In genomic region chr12:81811066-81811777, GRCh38 we compare ENCODE assay signal across 19 cellular contexts. TPM values are rescaled to one million over a fixed set of nuclear protein-coding genes. Genes with fewer than 3 reads are reported as not detected.
A peak's percentile ranks its signal among the peaks of the same experiment; 100 is the strongest.
DNase-seq lines count a peak whose midpoint lies in the region; ATAC-seq, FAIRE-seq and TF ChIP-seq lines count a peak whose summit lies in the region.
"Had no signal": no experiment of that assay in that cellular context is flagged by ENCODE, and none has a peak within 500 bp of the region (broad histone marks: within the 10 kb centered on the region; RNA-seq: fewer than 3 reads in every experiment).

No MANE protein-coding gene starts in this region.

- TF ChIP-seq CTCF in astrocyte (IDR thresholded peaks at IDR 0.05; ENCODE audit: insufficient read depth, low read depth, low read length): no peak
- no peak for TF ChIP-seq CTCF in stomach (IDR thresholded peaks at IDR 0.05)
- no peak for TF ChIP-seq CTCF in OCI-LY7 (conservative IDR thresholded peaks at IDR 0.05; ENCODE audit: low read length)

- intact Hi-C loops in stomach (cut with DNase I; ENCODE audit: low total_unique reads) (no loop called here), OCI-LY7 (cut with micrococcal nuclease; ENCODE audit: unreplicated experiment) (no loop called here)

- FAIRE-seq in astrocyte (lab: Jason Lieb, UNC): no peak
- FAIRE-seq: small intestine had no signal

- no peaks in the 10 kb centered on the region for H3K79me2 ChIP-seq in astrocyte (ENCODE audit: insufficient read depth, low read length)
- H3K79me2 ChIP-seq in OCI-LY7 (ENCODE audit: insufficient read depth, low read depth, low read length): no peaks in the 10 kb centered on the region

- POLR2A ChIA-PET in OCI-LY7 (lab: Charles Lee): no interaction called here

- no peak overlapping the region for H3K4me3 Mint-ChIP-seq in astrocyte (ENCODE audit: unreplicated experiment)
- H3K4me3 Mint-ChIP-seq: activated naive CD8-positive, alpha-beta T cell treated with anti-CD3 and anti-CD28 coated beads, Interleukin-2, amount 50 U/mL, for 24 hours; activated T-cell treated with anti-CD3 and anti-CD28 coated beads, Interleukin-2, amount 50 U/mL, for 72 hours; IgD-negative memory B cell; type B pancreatic cell had no signal

- no peak for ATAC-seq in GM18868 (IDR thresholded peaks at IDR 0.05; ENCODE audit: unreplicated experiment)
- ATAC-seq: left colon had no signal

- H3K9me2 ChIP-seq in OCI-LY7 (ENCODE audit: insufficient read depth, low read length): no peaks in the 10 kb centered on the region

- H3K27me3 ChIP-seq in astrocyte (ENCODE audit: insufficient read depth, low read length) (no peaks in the 10 kb centered on the region), stomach (no peaks in the 10 kb centered on the region)

- no peak for TF ChIP-seq EP300 in stomach (IDR thresholded peaks at IDR 0.05)

- H3K27ac ChIP-seq in astrocyte (ENCODE audit: low read depth, low read length): no peak overlapping the region
- no peak overlapping the region for H3K27ac ChIP-seq in stomach
- no peak overlapping the region for H3K27ac ChIP-seq in OCI-LY7 (ENCODE audit: low read depth, low read length, poor library complexity, severe bottlenecking)

- WGBS in stomach, 5 donors: 65 to 91% (median 84%) methylated on average over 6 to 7 of the region's 7 CpGs

- H3K9me3 ChIP-seq in astrocyte (ENCODE audit: insufficient read depth, low read depth, low read length) (no peaks in the 10 kb centered on the region), stomach (no peaks in the 10 kb centered on the region), OCI-LY7 (ENCODE audit: low read length) (no peaks in the 10 kb centered on the region)

- no peaks in the 10 kb centered on the region for H3K36me3 ChIP-seq in astrocyte (ENCODE audit: insufficient read depth, low read length)
- H3K36me3 ChIP-seq in stomach: no peaks in the 10 kb centered on the region
- no peaks in the 10 kb centered on the region for H3K36me3 ChIP-seq in OCI-LY7 (ENCODE audit: insufficient read depth, low read length)

- H3K4me3 ChIP-seq in astrocyte (ENCODE audit: insufficient read depth, low read depth, low read length) (no peak overlapping the region), stomach (no peak overlapping the region), OCI-LY7 (ENCODE audit: low read depth, low read length, poor library complexity, severe bottlenecking) (no peak overlapping the region)

- CTCF ChIA-PET in OCI-LY7 (lab: Charles Lee; ENCODE audit: unreplicated experiment): no interaction called here

- H3K27me3 Mint-ChIP-seq in astrocyte (ENCODE audit: low read depth, unreplicated experiment): no peaks in the 10 kb centered on the region
- H3K27me3 Mint-ChIP-seq: IgD-negative memory B cell had no signal

- H4K20me1 ChIP-seq in astrocyte (ENCODE audit: insufficient read depth, low read length): no peaks in the 10 kb centered on the region
- H4K20me1 ChIP-seq in OCI-LY7 (ENCODE audit: insufficient read depth, low read length): no peaks in the 10 kb centered on the region

- peaks cover 2% of the 10 kb centered on the region for H3K4me1 Mint-ChIP-seq in astrocyte (ENCODE audit: low read depth, unreplicated experiment)

- no TSS peak for BruUV-seq in OCI-LY7 (replicated peaks; lab: Mats Ljungman, UMichigan)

- H3K9me3 Mint-ChIP-seq in astrocyte (ENCODE audit: unreplicated experiment): peaks cover 21% of the 10 kb centered on the region
- H3K9me3 Mint-ChIP-seq: type B pancreatic cell had no signal

- H3K4me2 ChIP-seq in astrocyte (ENCODE audit: low read length): peak overlapping the region; percentile 37
- H3K4me2 ChIP-seq in OCI-LY7 (ENCODE audit: low read length): no peak overlapping the region

- no peak overlapping the region for H3K9ac ChIP-seq in astrocyte (ENCODE audit: low read length)

- TF ChIP-seq POLR2A in stomach (IDR thresholded peaks at IDR 0.05): no peak

- no peak overlapping the region for H2AFZ ChIP-seq in astrocyte (ENCODE audit: low read depth, low read length)
- no peak overlapping the region for H2AFZ ChIP-seq in OCI-LY7 (ENCODE audit: low read length)

- no peak overlapping the region for H3K27ac Mint-ChIP-seq in astrocyte (ENCODE audit: unreplicated experiment)
- H3K27ac Mint-ChIP-seq: activated T-cell treated with anti-CD3 and anti-CD28 coated beads, Interleukin-2, amount 50 U/mL, for 72 hours; IgD-negative memory B cell; type B pancreatic cell had no signal

- H3K36me3 Mint-ChIP-seq in astrocyte (ENCODE audit: low read depth, unreplicated experiment): no peaks in the 10 kb centered on the region
- H3K36me3 Mint-ChIP-seq: IgD-negative memory B cell, type B pancreatic cell had no signal

- peaks cover 3% of the 10 kb centered on the region for H3K4me1 ChIP-seq in astrocyte (ENCODE audit: insufficient read depth, low read length)
- H3K4me1 ChIP-seq in stomach: peaks cover 0 to 4% (median 0%) of the 10 kb centered on the region in 4 donors
- H3K4me1 ChIP-seq in OCI-LY7 (ENCODE audit: insufficient read depth, low read length, poor library complexity, severe bottlenecking): no peaks in the 10 kb centered on the region

- peak; percentile 21 for DNase-seq in A172 (ENCODE audit: low spot score)
- peak; percentile 77 for DNase-seq in HT1080 (ENCODE audit: low read depth)
- DNase-seq in astrocyte (ENCODE audit: low read depth): peak; percentile 86
- peak; percentile 2 for DNase-seq in glomerular visceral epithelial cell (ENCODE audit: extremely low spot score)
- DNase-seq in stomach: no peak
- no peak for DNase-seq in NCI-H510A treated with DMSO at 0.1 percent for 48 hours (lab: John Stamatoyannopoulos, UW)
- no peak for DNase-seq in OCI-LY7 (ENCODE audit: low spot score)
- DNase-seq: ACHN; activated CD4-positive, alpha-beta T cell treated with anti-CD3 and anti-CD28 coated beads, Interleukin-2, amount 50 U/mL, for 1 hour; activated naive CD8-positive, alpha-beta T cell treated with anti-CD3 and anti-CD28 coated beads, Interleukin-2, amount 50 U/mL, for 24 hours; activated T-cell treated with anti-CD3 and anti-CD28 coated beads, Interleukin-2, amount 50 U/mL, for 72 hours; hippocampal formation; left colon; NCI-H1417 treated with DMSO at 0.1 percent for 48 hours; small intestine; T-helper 9 cell had no signal

RNA-seq across cellular contexts. Expression of gene PPFIA2, which starts 52.1 kb away (rescaled TPM):
- total RNA-seq in A172 (2014; rRNA removed; shearing (Covaris generic)): 0.62 and 3.3 TPM in 2 replicates
- 1.8 TPM in 2 replicates for total RNA-seq in HT1080 (2014; rRNA removed; shearing (Covaris generic))
- 0.12 and 0.15 TPM in 2 replicates for polyA plus RNA-seq in HT1080 (2015; cell fraction: cytosol; rRNA removed)
- 1.1 TPM in 2 replicates for polyA plus RNA-seq in HT1080 (2015; cell fraction: nucleus; rRNA removed)
- total RNA-seq in astrocyte (0.59 and 1.3 TPM in 2 replicates), stomach (1 to 10 TPM; 1.8 to 9.9 (median 3.0) TPM), OCI-LY7 (2022) (not detected in 2 replicates)
- polyA plus RNA-seq in stomach: 1 to 10 TPM in 1 of 3 donors, under 1 TPM in 2; 0.15 to 1.8 (median 0.87) TPM
- not detected in 2 replicates for total RNA-seq in OCI-LY7 (2014; rRNA removed; shearing (Covaris generic))
- total RNA-seq: activated T-cell treated with anti-CD3 and anti-CD28 coated beads, Interleukin-2, amount 50 U/mL, for 72 hours had no signal
- polyA plus RNA-seq: IgD-negative memory B cell had no signal

Comparison
In these comparisons a context has a peak if more than half of its experiments do, and no peak if none do; other contexts are left out.
1. DNase-seq: peak in A172 (single experiment), HT1080 (single experiment), astrocyte (single experiment) and glomerular visceral epithelial cell (single experiment); none in stomach (single experiment), NCI-H510A treated with DMSO at 0.1 percent for 48 hours (single experiment) and OCI-LY7 (single experiment).